In genomic region chr1:212700892-212701819, GRCh38 we compare ENCODE assay signal across 8 cellular contexts. TPM values are rescaled to one million over a fixed set of nuclear protein-coding genes. Genes with fewer than 3 reads are reported as not detected.
DNase-seq lines count a peak whose midpoint lies in the region; ATAC-seq, FAIRE-seq and TF ChIP-seq lines count a peak whose summit lies in the region.

No MANE protein-coding gene starts in this region.

- H3K27ac Mint-ChIP-seq in CD4-positive, alpha-beta memory T cell = peak overlapping the region; percentile 83 to 94 (median 90)
- no peak overlapping the region for H3K27ac Mint-ChIP-seq in astrocyte (ENCODE audit: unreplicated experiment)

- ATAC-seq in PC-3 (peak; percentile 72), HG03571 (IDR thresholded peaks at IDR 0.05; ENCODE audit: unreplicated experiment) (no peak)

- H3K9me2 ChIP-seq in PC-3 (replicated peaks; ENCODE audit: low read length) = no peaks in the 10 kb centered on the region

- H3K36me3 Mint-ChIP-seq in CD4-positive, alpha-beta memory T cell = peaks cover 0 to 2% of the 10 kb centered on the region in 2 donors
- no peaks in the 10 kb centered on the region for H3K36me3 Mint-ChIP-seq in astrocyte (ENCODE audit: low read depth, unreplicated experiment)

- no peak for TF ChIP-seq POLR2A in sigmoid colon (IDR thresholded peaks at IDR 0.05)

- H2AFZ ChIP-seq in PC-3 (ENCODE audit: low read length) = peak overlapping the region; percentile 67
- H2AFZ ChIP-seq in astrocyte (ENCODE audit: low read depth, low read length) = peak overlapping the region; percentile 75

- POLR2A ChIA-PET in CD4-positive, alpha-beta memory T cell (lab: Charles Lee; ENCODE audit: partially characterized antibody) = interaction anchor here (0.6 to 1.7 kb wide), 6 partner anchors 9 to 157 kb away, joined by 3 to 4 read pairs (median 4); partner anchors contain the start of gene FLVCR1
- POLR2A ChIA-PET in PC-3 (lab: Charles Lee; ENCODE audit: unreplicated experiment) = no interaction called here

- H3K9me3 Mint-ChIP-seq in CD4-positive, alpha-beta memory T cell = peaks cover 0 to 1% (median 0%) of the 10 kb centered on the region in 8 donors
- no peaks in the 10 kb centered on the region for H3K9me3 Mint-ChIP-seq in astrocyte (ENCODE audit: unreplicated experiment)

- no peaks in the 10 kb centered on the region for H4K20me1 ChIP-seq in PC-3 (ENCODE audit: low read length)
- H4K20me1 ChIP-seq in astrocyte (ENCODE audit: insufficient read depth, low read length) = no peaks in the 10 kb centered on the region

- H3K27ac ChIP-seq in CD4-positive, alpha-beta memory T cell (ENCODE audit: low read depth, low read length) = peak overlapping the region; percentile 57
- no peak overlapping the region for H3K27ac ChIP-seq in PC-3 (ENCODE audit: low read length)
- H3K27ac ChIP-seq in astrocyte (ENCODE audit: low read depth, low read length) = no peak overlapping the region
- peak overlapping the region; percentile 60 to 75 (median 72) for H3K27ac ChIP-seq in sigmoid colon

- peak overlapping the region; percentile 81 for H3K4me2 ChIP-seq in PC-3 (ENCODE audit: low read length)
- H3K4me2 ChIP-seq in astrocyte (ENCODE audit: low read length) = peak overlapping the region; percentile 89

- peaks cover 36 to 59% (median 45%) of the 10 kb centered on the region in 4 donors for H3K4me1 Mint-ChIP-seq in CD4-positive, alpha-beta memory T cell
- H3K4me1 Mint-ChIP-seq in astrocyte (ENCODE audit: low read depth, unreplicated experiment) = peaks cover 2% of the 10 kb centered on the region

- no peak for FAIRE-seq in astrocyte (lab: Jason Lieb, UNC)

- CTCF ChIA-PET in CD4-positive, alpha-beta memory T cell (lab: Charles Lee; ENCODE audit: partially characterized antibody) = interaction anchor here (0.8 to 2.1 kb wide), 10 partner anchors 15 to 224 kb away, joined by 3 to 11 read pairs (median 4); partner anchors contain the start of gene NSL1
- CTCF ChIA-PET in PC-3 (lab: Charles Lee) = interaction anchor here (0.6 to 1.8 kb wide), 5 partner anchors 15 to 810 kb away, joined by 3 to 8 read pairs (median 3); no protein-coding TSS in a partner anchor

- H3K27me3 ChIP-seq in CD4-positive, alpha-beta memory T cell (ENCODE audit: insufficient read depth, low read length) = no peaks in the 10 kb centered on the region
- H3K27me3 ChIP-seq in PC-3 (ENCODE audit: low read length) (peaks cover 70% of the 10 kb centered on the region), astrocyte (ENCODE audit: insufficient read depth, low read length) (peaks cover 10% of the 10 kb centered on the region), iPS-15b (ENCODE audit: control insufficient read depth, insufficient read depth, low read length) (peaks cover 74% of the 10 kb centered on the region), sigmoid colon (no peaks in the 10 kb centered on the region)

- 7 to 9% methylated on average over 27 of the region's 27 CpGs for WGBS in sigmoid colon, 2 donors

- H3K9ac ChIP-seq in PC-3 (ENCODE audit: low read length) (no peak overlapping the region), astrocyte (ENCODE audit: low read length) (peak overlapping the region; percentile 57), iPS-15b (ENCODE audit: low read depth, low read length) (no peak overlapping the region)

- peaks cover 42% of the 10 kb centered on the region for H3K4me1 ChIP-seq in CD4-positive, alpha-beta memory T cell (ENCODE audit: insufficient read depth, low read length)
- H3K4me1 ChIP-seq in PC-3 (ENCODE audit: insufficient read depth, low read length) (peaks cover 18% of the 10 kb centered on the region), astrocyte (ENCODE audit: insufficient read depth, low read length) (peaks cover 22% of the 10 kb centered on the region), iPS-15b (ENCODE audit: control insufficient read depth, insufficient read depth, low read length) (no peaks in the 10 kb centered on the region), sigmoid colon (peaks cover 0 to 30% (median 24%) of the 10 kb centered on the region in 4 donors)

- TF ChIP-seq CTCF in GM20000 (IDR thresholded peaks at IDR 0.05; ENCODE audit: extremely low read depth, missing control alignments) = no peak
- TF ChIP-seq CTCF in PC-3 (conservative IDR thresholded peaks at IDR 0.05; ENCODE audit: low read depth, low read length) = peak; percentile 40
- TF ChIP-seq CTCF in astrocyte (IDR thresholded peaks at IDR 0.05; ENCODE audit: insufficient read depth, low read depth, low read length) = no peak
- TF ChIP-seq CTCF in sigmoid colon (IDR thresholded peaks at IDR 0.05) = no peak

- peak overlapping the region; percentile 86 to 95 (median 90) for H3K4me3 Mint-ChIP-seq in CD4-positive, alpha-beta memory T cell
- peak overlapping the region; percentile 81 for H3K4me3 Mint-ChIP-seq in astrocyte (ENCODE audit: unreplicated experiment)

- H3K9me3 ChIP-seq in CD4-positive, alpha-beta memory T cell (ENCODE audit: control insufficient read depth in 1 of 2, low read length in 2 of 2) = no peaks in the 10 kb centered on the region
- no peaks in the 10 kb centered on the region for H3K9me3 ChIP-seq in PC-3 (ENCODE audit: low read length)
- H3K9me3 ChIP-seq in astrocyte (ENCODE audit: insufficient read depth, low read depth, low read length) = no peaks in the 10 kb centered on the region
- no peaks in the 10 kb centered on the region for H3K9me3 ChIP-seq in iPS-15b (ENCODE audit: control insufficient read depth, insufficient read depth, low read length)
- no peaks in the 10 kb centered on the region for H3K9me3 ChIP-seq in sigmoid colon

- H3K27me3 Mint-ChIP-seq in CD4-positive, alpha-beta memory T cell = no peaks in the 10 kb centered on the region
- peaks cover 54% of the 10 kb centered on the region for H3K27me3 Mint-ChIP-seq in astrocyte (ENCODE audit: low read depth, unreplicated experiment)

- BruUV-seq in PC-3 (replicated peaks; lab: Mats Ljungman, UMichigan) = no TSS peak

- H3K4me3 ChIP-seq in CD4-positive, alpha-beta memory T cell (ENCODE audit: low read length in 2 of 2) = peak overlapping the region in 1 of 2 donors; percentile 49
- H3K4me3 ChIP-seq in PC-3 (ENCODE audit: low read length) = peak overlapping the region; percentile 61
- H3K4me3 ChIP-seq in astrocyte (ENCODE audit: insufficient read depth, low read depth, low read length) = peak overlapping the region; percentile 46
- H3K4me3 ChIP-seq in iPS-15b (ENCODE audit: low read depth, low read length) = peak overlapping the region; percentile 54
- H3K4me3 ChIP-seq in sigmoid colon = peak overlapping the region; percentile 45 to 65 (median 55)

- intact Hi-C loops in CD4-positive, alpha-beta memory T cell (cut with micrococcal nuclease) = loop anchor here (2.0 kb wide), 1 partner anchor 50 kb away; no protein-coding TSS in a partner anchor
- intact Hi-C loops in PC-3 (cut with micrococcal nuclease) (loop anchor here (2.0 to 5.0 kb wide), 2 partner anchors 16 to 224 kb away; no protein-coding TSS in a partner anchor), sigmoid colon (cut with DNase I) (loop anchor here (2.0 kb wide), 1 partner anchor 36 kb away; no protein-coding TSS in a partner anchor)

- H3K36me3 ChIP-seq in CD4-positive, alpha-beta memory T cell (ENCODE audit: insufficient read depth, low read length) = no peaks in the 10 kb centered on the region
- no peaks in the 10 kb centered on the region for H3K36me3 ChIP-seq in PC-3 (ENCODE audit: low read depth, low read length)
- no peaks in the 10 kb centered on the region for H3K36me3 ChIP-seq in astrocyte (ENCODE audit: insufficient read depth, low read length)
- no peaks in the 10 kb centered on the region for H3K36me3 ChIP-seq in iPS-15b (ENCODE audit: control insufficient read depth, insufficient read depth, low read length)
- no peaks in the 10 kb centered on the region for H3K36me3 ChIP-seq in sigmoid colon

- H3K79me2 ChIP-seq in PC-3 (ENCODE audit: low read length) (no peaks in the 10 kb centered on the region), astrocyte (ENCODE audit: insufficient read depth, low read length) (no peaks in the 10 kb centered on the region)

- TF ChIP-seq EP300 in sigmoid colon (IDR thresholded peaks at IDR 0.05) = no peak

- no peaks in the 10 kb centered on the region for H3F3A ChIP-seq in PC-3 (ENCODE audit: low read length, unreplicated experiment)

- DNase-seq in CD4-positive, alpha-beta memory T cell = peak in 2 of 5 donors; percentile 12 to 19
- DNase-seq in GM20000 (ENCODE audit: low spot score) = peak; percentile 56
- peak; percentile 54 for DNase-seq in PC-3
- peak; percentile 48 for DNase-seq in astrocyte (ENCODE audit: low read depth)
- DNase-seq in sigmoid colon = peak; percentile 83
- DNase-seq in HPDE6-E6E7 (ENCODE audit: extremely low spot score) = no peak

RNA-seq across cellular contexts. Expression of gene BATF3, which starts 1.5 kb away (rescaled TPM):
- 1 to 10 TPM in 1 of 2 experiments, under 1 TPM in 1; 0.64 to 1.0 TPM for total RNA-seq in CD4-positive, alpha-beta memory T cell
- under 1 TPM in 1 of 2 donors, not detected in 1; 0.42 TPM for polyA plus RNA-seq in CD4-positive, alpha-beta memory T cell
- 4.3 and 5.5 TPM in 2 replicates for total RNA-seq in PC-3 (2014; rRNA removed)
- total RNA-seq in astrocyte = 1.9 and 2.5 TPM in 2 replicates
- 10 to 100 TPM in 1 of 4 donors, 1 to 10 TPM in 3; 1.8 to 10.0 (median 2.9) TPM for total RNA-seq in sigmoid colon
- 1 to 10 TPM; 3.0 to 5.7 (median 3.7) TPM for polyA plus RNA-seq in sigmoid colon

Comparison
In these comparisons a context has a peak if more than half of its experiments do, and no peak if none do; other contexts are left out.
1. H3K27ac ChIP-seq: peak in CD4-positive, alpha-beta memory T cell (single experiment) and sigmoid colon (4 of 4); none in PC-3 (single experiment) and astrocyte (single experiment).